ENCODE assay signal across 1 cellular context in the genomic region with DNA sequence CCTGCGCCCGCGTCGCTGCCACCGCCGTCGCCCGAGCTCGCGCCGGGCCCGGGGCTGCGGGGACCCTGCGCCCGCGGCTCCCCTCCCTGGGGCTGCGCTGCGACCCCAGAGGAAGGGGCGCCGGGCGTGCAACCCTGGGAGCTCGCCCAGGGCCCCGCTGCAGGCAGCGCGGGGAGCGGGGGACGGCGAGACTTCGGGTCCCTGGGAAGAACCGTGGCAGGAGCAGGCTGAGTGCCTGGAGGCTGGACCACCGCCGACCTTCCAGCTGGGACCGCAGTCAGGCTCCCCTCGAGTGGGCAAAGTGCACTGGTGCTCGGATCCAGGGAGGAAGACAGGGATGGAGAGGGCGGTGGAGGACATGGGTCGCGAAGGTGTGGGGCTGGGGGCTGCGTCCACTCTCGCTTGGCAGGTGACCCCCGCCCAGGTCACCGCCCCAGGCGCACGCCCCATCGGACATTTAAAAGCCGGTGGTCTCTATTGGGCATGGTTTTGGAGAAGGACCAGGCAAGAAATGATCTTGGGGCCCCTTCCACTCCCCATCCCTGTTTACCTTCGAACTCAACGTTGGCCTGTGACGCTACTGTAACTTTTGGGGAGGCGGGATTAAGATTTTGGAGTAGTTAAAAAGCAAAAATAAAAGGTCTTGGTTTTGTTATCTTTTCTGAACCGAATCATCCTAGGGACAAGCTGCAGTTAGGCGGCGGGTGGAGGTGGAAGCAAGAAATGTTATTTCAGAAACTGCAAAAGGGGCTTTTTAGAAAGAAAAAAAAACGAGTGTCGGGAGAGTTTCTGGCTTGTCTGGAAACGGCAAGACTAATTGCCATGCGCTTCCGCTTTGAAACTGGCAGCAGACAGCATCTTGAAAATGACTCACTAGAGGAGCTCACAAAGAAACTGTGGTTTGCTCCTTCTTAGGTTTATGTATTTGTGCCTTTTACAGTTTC.
TF ChIP-seq lines count a peak whose summit lies in the region.

No MANE protein-coding gene starts in this region.

TF ChIP-seq in SK-N-SH, 30 proteins besides CTCF, POLR2A, EP300 and RAD21 (continued from another document):
- TF ChIP-seq MAX (IDR thresholded peaks at IDR 0.05; ENCODE audit: low read depth) = peak; percentile 56
- no peak for TF ChIP-seq USF1 (IDR thresholded peaks at IDR 0.05; ENCODE audit: borderline replicate concordance, low read depth)
- peak; percentile 56; the same call in 1 of the 2 replicates for TF ChIP-seq PBX3 (IDR thresholded peaks at IDR 0.05)
- TF ChIP-seq EZH2phosphoT487 (IDR thresholded peaks at IDR 0.05; ENCODE audit: borderline replicate concordance, low read depth) = no peak
- 0 out of 2 replicates have a peak, but pooled peaks have one; percentile 8 for TF ChIP-seq YY1 (IDR thresholded peaks at IDR 0.05; ENCODE audit: low read depth)
- peak; percentile 22; the same call in 1 of the 2 replicates for TF ChIP-seq SIN3A (IDR thresholded peaks at IDR 0.05; ENCODE audit: borderline replicate concordance, low read depth, low read length)
- no peak for TF ChIP-seq MEF2A (IDR thresholded peaks at IDR 0.05; ENCODE audit: borderline replicate concordance, low read depth)
- 0 out of 2 replicates have a peak, but pooled peaks have one; percentile 26 for TF ChIP-seq POLR2AphosphoS5 (IDR thresholded peaks at IDR 0.05; ENCODE audit: low read depth, low read length)
- TF ChIP-seq TAF1 (IDR thresholded peaks at IDR 0.05; ENCODE audit: borderline replicate concordance, low read depth, low read length) = peak; percentile 46; the same call in 1 of the 2 replicates
- TF ChIP-seq, protein P1, sequence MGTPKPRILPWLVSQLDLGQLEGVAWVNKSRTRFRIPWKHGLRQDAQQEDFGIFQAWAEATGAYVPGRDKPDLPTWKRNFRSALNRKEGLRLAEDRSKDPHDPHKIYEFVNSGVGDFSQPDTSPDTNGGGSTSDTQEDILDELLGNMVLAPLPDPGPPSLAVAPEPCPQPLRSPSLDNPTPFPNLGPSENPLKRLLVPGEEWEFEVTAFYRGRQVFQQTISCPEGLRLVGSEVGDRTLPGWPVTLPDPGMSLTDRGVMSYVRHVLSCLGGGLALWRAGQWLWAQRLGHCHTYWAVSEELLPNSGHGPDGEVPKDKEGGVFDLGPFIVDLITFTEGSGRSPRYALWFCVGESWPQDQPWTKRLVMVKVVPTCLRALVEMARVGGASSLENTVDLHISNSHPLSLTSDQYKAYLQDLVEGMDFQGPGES (IDR thresholded peaks at IDR 0.05; ENCODE audit: low read depth, low read length) = no peak
- TF ChIP-seq, protein P2, sequence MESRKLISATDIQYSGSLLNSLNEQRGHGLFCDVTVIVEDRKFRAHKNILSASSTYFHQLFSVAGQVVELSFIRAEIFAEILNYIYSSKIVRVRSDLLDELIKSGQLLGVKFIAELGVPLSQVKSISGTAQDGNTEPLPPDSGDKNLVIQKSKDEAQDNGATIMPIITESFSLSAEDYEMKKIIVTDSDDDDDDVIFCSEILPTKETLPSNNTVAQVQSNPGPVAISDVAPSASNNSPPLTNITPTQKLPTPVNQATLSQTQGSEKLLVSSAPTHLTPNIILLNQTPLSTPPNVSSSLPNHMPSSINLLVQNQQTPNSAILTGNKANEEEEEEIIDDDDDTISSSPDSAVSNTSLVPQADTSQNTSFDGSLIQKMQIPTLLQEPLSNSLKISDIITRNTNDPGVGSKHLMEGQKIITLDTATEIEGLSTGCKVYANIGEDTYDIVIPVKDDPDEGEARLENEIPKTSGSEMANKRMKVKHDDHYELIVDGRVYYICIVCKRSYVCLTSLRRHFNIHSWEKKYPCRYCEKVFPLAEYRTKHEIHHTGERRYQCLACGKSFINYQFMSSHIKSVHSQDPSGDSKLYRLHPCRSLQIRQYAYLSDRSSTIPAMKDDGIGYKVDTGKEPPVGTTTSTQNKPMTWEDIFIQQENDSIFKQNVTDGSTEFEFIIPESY (IDR thresholded peaks at IDR 0.05; ENCODE audit: borderline replicate concordance, low read depth) = no peak
- no peak for TF ChIP-seq FOXM1 (IDR thresholded peaks at IDR 0.05; ENCODE audit: low read depth)
- TF ChIP-seq RXRA (IDR thresholded peaks at IDR 0.05; ENCODE audit: borderline replicate concordance, low read depth) = no peak
- TF ChIP-seq, protein P3, sequence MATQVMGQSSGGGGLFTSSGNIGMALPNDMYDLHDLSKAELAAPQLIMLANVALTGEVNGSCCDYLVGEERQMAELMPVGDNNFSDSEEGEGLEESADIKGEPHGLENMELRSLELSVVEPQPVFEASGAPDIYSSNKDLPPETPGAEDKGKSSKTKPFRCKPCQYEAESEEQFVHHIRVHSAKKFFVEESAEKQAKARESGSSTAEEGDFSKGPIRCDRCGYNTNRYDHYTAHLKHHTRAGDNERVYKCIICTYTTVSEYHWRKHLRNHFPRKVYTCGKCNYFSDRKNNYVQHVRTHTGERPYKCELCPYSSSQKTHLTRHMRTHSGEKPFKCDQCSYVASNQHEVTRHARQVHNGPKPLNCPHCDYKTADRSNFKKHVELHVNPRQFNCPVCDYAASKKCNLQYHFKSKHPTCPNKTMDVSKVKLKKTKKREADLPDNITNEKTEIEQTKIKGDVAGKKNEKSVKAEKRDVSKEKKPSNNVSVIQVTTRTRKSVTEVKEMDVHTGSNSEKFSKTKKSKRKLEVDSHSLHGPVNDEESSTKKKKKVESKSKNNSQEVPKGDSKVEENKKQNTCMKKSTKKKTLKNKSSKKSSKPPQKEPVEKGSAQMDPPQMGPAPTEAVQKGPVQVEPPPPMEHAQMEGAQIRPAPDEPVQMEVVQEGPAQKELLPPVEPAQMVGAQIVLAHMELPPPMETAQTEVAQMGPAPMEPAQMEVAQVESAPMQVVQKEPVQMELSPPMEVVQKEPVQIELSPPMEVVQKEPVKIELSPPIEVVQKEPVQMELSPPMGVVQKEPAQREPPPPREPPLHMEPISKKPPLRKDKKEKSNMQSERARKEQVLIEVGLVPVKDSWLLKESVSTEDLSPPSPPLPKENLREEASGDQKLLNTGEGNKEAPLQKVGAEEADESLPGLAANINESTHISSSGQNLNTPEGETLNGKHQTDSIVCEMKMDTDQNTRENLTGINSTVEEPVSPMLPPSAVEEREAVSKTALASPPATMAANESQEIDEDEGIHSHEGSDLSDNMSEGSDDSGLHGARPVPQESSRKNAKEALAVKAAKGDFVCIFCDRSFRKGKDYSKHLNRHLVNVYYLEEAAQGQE (IDR thresholded peaks at IDR 0.05; ENCODE audit: low read depth, low read length) = no peak
- no peak for TF ChIP-seq FOXJ3 (CRISPR knock-in tag; IDR thresholded peaks at IDR 0.05)
- TF ChIP-seq TEAD4 (IDR thresholded peaks at IDR 0.05; ENCODE audit: borderline replicate concordance, insufficient read depth) = no peak
- TF ChIP-seq NFIC (IDR thresholded peaks at IDR 0.05; ENCODE audit: borderline replicate concordance) = no peak
- no peak for TF ChIP-seq TCF12 (IDR thresholded peaks at IDR 0.05)
- peak; percentile 84 for TF ChIP-seq MXI1 (IDR thresholded peaks at IDR 0.05; ENCODE audit: low read depth, low read length)
